ENCODE assay signal across 8 cellular contexts in genomic region chr17:82494236-82495055, GRCh38. TPM values are rescaled to one million over a fixed set of nuclear protein-coding genes. Genes with fewer than 3 reads are reported as not detected.
A peak's percentile ranks its signal among the peaks of the same experiment; 100 is the strongest.
DNase-seq lines count a peak whose midpoint lies in the region; ATAC-seq and TF ChIP-seq lines count a peak whose summit lies in the region.

No MANE protein-coding gene starts in this region.

- peaks cover 4% of the 10 kb centered on the region for H3K36me3 Mint-ChIP-seq in activated T-helper 1 cell treated with anti-CD3 and anti-CD28 coated beads, Interleukin-12 subunit alpha, Interleukin-12 subunit beta, Interleukin-2, Interleukin-4 antibody, amounts not matched to agents 30 ng/mL and 10 ng/mL and 1 ng/mL, durations not matched to agents 14 hours and 24 hours and 36 hours (ENCODE audit: low read depth)
- H3K36me3 Mint-ChIP-seq in natural killer cell = no peaks in the 10 kb centered on the region

- in situ Hi-C loops in Caki2 (cut with HindIII; ENCODE audit: low pct_unique_long_range_greater_than_20kb, low sequenced_read_pairs) = no loop called here

- H3K27me3 Mint-ChIP-seq in activated T-helper 1 cell treated with anti-CD3 and anti-CD28 coated beads, Interleukin-12 subunit alpha, Interleukin-12 subunit beta, Interleukin-2, Interleukin-4 antibody, amounts not matched to agents 30 ng/mL and 10 ng/mL and 1 ng/mL, durations not matched to agents 14 hours and 24 hours and 36 hours (ENCODE audit: insufficient read depth) = peaks cover 2% of the 10 kb centered on the region
- no peaks in the 10 kb centered on the region for H3K27me3 Mint-ChIP-seq in natural killer cell (ENCODE audit: low read depth in 2 of 2)

- intact Hi-C loops in activated T-helper 1 cell treated with anti-CD3 and anti-CD28 coated beads, Interleukin-12 subunit alpha, Interleukin-12 subunit beta, Interleukin-2, Interleukin-4 antibody, amounts not matched to agents 30 ng/mL and 10 ng/mL and 1 ng/mL, durations not matched to agents 14 hours and 24 hours and 36 hours (cut with micrococcal nuclease) = loop anchor here (1.0 kb wide), 6 partner anchors 12 to 142 kb away; partner anchors contain the start of genes CYBC1, HEXD, NARF and OGFOD3
- intact Hi-C loops in natural killer cell (cut with micrococcal nuclease) = loop anchor here (1.0 kb wide), 1 partner anchor 142 kb away; no protein-coding TSS in a partner anchor

- H3K79me2 ChIP-seq in Karpas-422 (ENCODE audit: low read length) = no peaks in the 10 kb centered on the region

- no peak overlapping the region for H3K27ac ChIP-seq in Karpas-422 (ENCODE audit: low read length)

- DNase-seq in Caki2 (ENCODE audit: low read depth) = peak; percentile 97
- peak; percentile 95 for DNase-seq in Karpas-422
- DNase-seq in RPMI8226 = peak; percentile 95
- peak; percentile 81 for DNase-seq in activated T-helper 1 cell treated with anti-CD3 and anti-CD28 coated beads, Interleukin-12 subunit alpha, Interleukin-12 subunit beta, Interleukin-2, Interleukin-4 antibody, amounts not matched to agents 30 ng/mL and 10 ng/mL and 1 ng/mL, durations not matched to agents 14 hours and 24 hours and 36 hours (ENCODE audit: low spot score)
- DNase-seq in fibroblast of mammary gland (ENCODE audit: low read depth) = peak; percentile 97
- peak; percentile 92 for DNase-seq in natural killer cell
- peak; percentile 59 to 79 (median 67) for DNase-seq in stimulated activated naive CD4-positive, alpha-beta T cell (lab: John Stamatoyannopoulos, UW)

- TF ChIP-seq CTCF in fibroblast of mammary gland (conservative IDR thresholded peaks at IDR 0.05; ENCODE audit: control insufficient read depth, insufficient read depth, low read depth, low read length) = peak; percentile 99
- TF ChIP-seq CTCF in natural killer cell (IDR thresholded peaks at IDR 0.05) = peak; percentile 89

- H3K27ac Mint-ChIP-seq in activated T-helper 1 cell treated with anti-CD3 and anti-CD28 coated beads, Interleukin-12 subunit alpha, Interleukin-12 subunit beta, Interleukin-2, Interleukin-4 antibody, amounts not matched to agents 30 ng/mL and 10 ng/mL and 1 ng/mL, durations not matched to agents 14 hours and 24 hours and 36 hours = peak overlapping the region; percentile 87
- peak overlapping the region; percentile 87 to 93 for H3K27ac Mint-ChIP-seq in natural killer cell

- H3K4me3 ChIP-seq in Karpas-422 (ENCODE audit: low read length) (peak overlapping the region; percentile 32; the same call in 1 of the 2 replicates), fibroblast of mammary gland (ENCODE audit: control insufficient read depth, low read depth, low read length) (no peak overlapping the region)

- H3K4me3 Mint-ChIP-seq in activated T-helper 1 cell treated with anti-CD3 and anti-CD28 coated beads, Interleukin-12 subunit alpha, Interleukin-12 subunit beta, Interleukin-2, Interleukin-4 antibody, amounts not matched to agents 30 ng/mL and 10 ng/mL and 1 ng/mL, durations not matched to agents 14 hours and 24 hours and 36 hours = peak overlapping the region; percentile 12
- peak overlapping the region; percentile 74 for H3K4me3 Mint-ChIP-seq in natural killer cell

- no peaks in the 10 kb centered on the region for H3K27me3 ChIP-seq in Karpas-422 (ENCODE audit: low read length)

- no peaks in the 10 kb centered on the region for H3K9me3 Mint-ChIP-seq in activated T-helper 1 cell treated with anti-CD3 and anti-CD28 coated beads, Interleukin-12 subunit alpha, Interleukin-12 subunit beta, Interleukin-2, Interleukin-4 antibody, amounts not matched to agents 30 ng/mL and 10 ng/mL and 1 ng/mL, durations not matched to agents 14 hours and 24 hours and 36 hours
- no peaks in the 10 kb centered on the region for H3K9me3 Mint-ChIP-seq in natural killer cell

- H3K9me2 ChIP-seq in Karpas-422 (replicated peaks; ENCODE audit: insufficient read depth, low read length) = no peaks in the 10 kb centered on the region

- peak overlapping the region; percentile 29 for H3K9ac ChIP-seq in Karpas-422 (ENCODE audit: low read length)

- H3K9me3 ChIP-seq in Karpas-422 (ENCODE audit: low read length) = no peaks in the 10 kb centered on the region

- no peak overlapping the region for H2AFZ ChIP-seq in Karpas-422 (ENCODE audit: low read length)

- peak; percentile 46 for ATAC-seq in GM21528 (IDR thresholded peaks at IDR 0.05; ENCODE audit: low FRiP score, unreplicated experiment)
- peak; percentile 72 to 87 (median 85) for ATAC-seq in natural killer cell

- peaks cover 29% of the 10 kb centered on the region for H3K4me1 Mint-ChIP-seq in activated T-helper 1 cell treated with anti-CD3 and anti-CD28 coated beads, Interleukin-12 subunit alpha, Interleukin-12 subunit beta, Interleukin-2, Interleukin-4 antibody, amounts not matched to agents 30 ng/mL and 10 ng/mL and 1 ng/mL, durations not matched to agents 14 hours and 24 hours and 36 hours (ENCODE audit: low read depth)
- peaks cover 21 to 46% of the 10 kb centered on the region in 2 donors for H3K4me1 Mint-ChIP-seq in natural killer cell

- no peaks in the 10 kb centered on the region; the same call in 1 of the 2 replicates for H4K20me1 ChIP-seq in Karpas-422 (ENCODE audit: insufficient read depth, low read depth, low read length)

- H3K4me1 ChIP-seq in Karpas-422 (ENCODE audit: low read length) = peaks cover 21% of the 10 kb centered on the region

- H3K4me2 ChIP-seq in Karpas-422 (ENCODE audit: low read depth, low read length, poor library complexity, severe bottlenecking) = peak overlapping the region; percentile 10

- H3K36me3 ChIP-seq in Karpas-422 (ENCODE audit: insufficient read depth, low read length) = no peaks in the 10 kb centered on the region

RNA-seq across cellular contexts. Expression of gene FOXK2, which starts 25.1 kb away (rescaled TPM):
- 22.3 and 24.2 TPM in 2 replicates for total RNA-seq in Caki2 (2014; rRNA removed; shearing (Covaris generic); ENCODE audit: low replicate concordance)
- total RNA-seq in Karpas-422 (2014; rRNA removed; shearing (Covaris generic); ENCODE audit: low replicate concordance) = 19.7 and 22.4 TPM in 2 replicates
- 97.7 and 98.1 TPM in 2 replicates for total RNA-seq in activated T-helper 1 cell treated with anti-CD3 and anti-CD28 coated beads, Interleukin-12 subunit alpha, Interleukin-12 subunit beta, Interleukin-2, Interleukin-4 antibody, amounts not matched to agents 30 ng/mL and 10 ng/mL and 1 ng/mL, durations not matched to agents 14 hours and 24 hours and 36 hours
- total RNA-seq in natural killer cell = 10 to 100 TPM; 42.5 to 50.0 (median 46.4) TPM

RNA-seq across cellular contexts. Expression of gene NARF, which starts 35.9 kb away (rescaled TPM):
- 24.7 and 24.9 TPM in 2 replicates for total RNA-seq in Caki2 (2014; rRNA removed; shearing (Covaris generic); ENCODE audit: low replicate concordance)
- 43.3 and 53.5 TPM in 2 replicates for total RNA-seq in Karpas-422 (2014; rRNA removed; shearing (Covaris generic); ENCODE audit: low replicate concordance)
- 99.0 and 103 TPM in 2 replicates for total RNA-seq in activated T-helper 1 cell treated with anti-CD3 and anti-CD28 coated beads, Interleukin-12 subunit alpha, Interleukin-12 subunit beta, Interleukin-2, Interleukin-4 antibody, amounts not matched to agents 30 ng/mL and 10 ng/mL and 1 ng/mL, durations not matched to agents 14 hours and 24 hours and 36 hours
- 100 to 1,000 TPM; 130 to 203 (median 158) TPM for total RNA-seq in natural killer cell

RNA-seq across cellular contexts. Expression of gene CYBC1, which starts 43.9 kb away (rescaled TPM):
- 107 and 131 TPM in 2 replicates for total RNA-seq in Caki2 (2014; rRNA removed; shearing (Covaris generic); ENCODE audit: low replicate concordance)
- 92.4 and 147 TPM in 2 replicates for total RNA-seq in Karpas-422 (2014; rRNA removed; shearing (Covaris generic); ENCODE audit: low replicate concordance)
- total RNA-seq in activated T-helper 1 cell treated with anti-CD3 and anti-CD28 coated beads, Interleukin-12 subunit alpha, Interleukin-12 subunit beta, Interleukin-2, Interleukin-4 antibody, amounts not matched to agents 30 ng/mL and 10 ng/mL and 1 ng/mL, durations not matched to agents 14 hours and 24 hours and 36 hours = 253 and 257 TPM in 2 replicates
- 100 to 1,000 TPM; 168 to 219 (median 192) TPM for total RNA-seq in natural killer cell
